ENCODE assay signal across 8 cellular contexts in the genomic region with DNA sequence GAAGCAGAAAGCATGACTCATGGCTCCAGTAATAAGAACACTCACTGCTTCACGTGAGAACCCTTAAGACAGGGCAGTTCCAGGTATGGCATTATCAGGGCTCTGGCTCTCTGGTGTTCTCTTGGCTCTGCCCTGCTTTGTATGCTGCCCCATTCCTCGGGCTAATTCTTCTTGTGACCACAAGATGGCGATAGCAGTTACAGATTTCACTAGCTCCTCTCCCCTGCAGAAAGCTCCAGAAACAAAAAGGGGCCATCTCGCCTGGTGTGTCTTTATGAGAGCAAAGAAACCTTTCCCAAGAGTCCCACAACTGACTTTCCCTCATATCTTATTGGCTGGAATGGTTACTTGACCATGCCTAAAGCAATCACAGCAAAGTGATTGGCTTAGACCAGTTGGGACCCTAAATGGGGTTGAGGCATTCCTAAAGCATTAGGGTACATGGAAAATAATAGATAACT.
A peak's percentile ranks its signal among the peaks of the same experiment; 100 is the strongest.
DNase-seq lines count a peak whose midpoint lies in the region; ATAC-seq and TF ChIP-seq lines count a peak whose summit lies in the region.

No MANE protein-coding gene starts in this region.

- H3K27me3 Mint-ChIP-seq in neural crest cell (ENCODE audit: low read depth): no peaks in the 10 kb centered on the region

- H3K4me3 Mint-ChIP-seq in neural crest cell: no peak overlapping the region

- TF ChIP-seq CTCF in neural crest cell (conservative IDR thresholded peaks at IDR 0.05): peak; percentile 83

- peaks cover 3% of the 10 kb centered on the region for H3K4me1 Mint-ChIP-seq in neural crest cell

- peak; percentile 63 for ATAC-seq in GM19468 (IDR thresholded peaks at IDR 0.05; ENCODE audit: extremely low read depth, unreplicated experiment)
- peak; percentile 86 for ATAC-seq in HG03571 (IDR thresholded peaks at IDR 0.05; ENCODE audit: unreplicated experiment)
- ATAC-seq in HG03097 (IDR thresholded peaks at IDR 0.05; ENCODE audit: low FRiP score, unreplicated experiment): no peak

- DNase-seq in DMS153 treated with DMSO at 0.1 percent for 48 hours (lab: John Stamatoyannopoulos, UW; ENCODE audit: unreplicated experiment) (peak; percentile 45), NCI-H82 treated with DMSO at 0.1 percent for 48 hours (lab: John Stamatoyannopoulos, UW; ENCODE audit: unreplicated experiment) (peak; percentile 56), fibroblast of peridontal ligament (ENCODE audit: extremely low read depth) (peak; percentile 78), neural crest cell (ENCODE audit: low read depth, low spot score) (peak; percentile 34)
- DNase-seq in activated CD8-positive, alpha-beta memory T cell treated with anti-CD3 and anti-CD28 coated beads, Interleukin-2, amount 50 U/mL, for 48 hours: peak; percentile 54

- H3K27ac Mint-ChIP-seq in neural crest cell (ENCODE audit: unreplicated experiment): no peak overlapping the region

- H3K9me3 Mint-ChIP-seq in neural crest cell: no peaks in the 10 kb centered on the region

- peaks cover 6% of the 10 kb centered on the region for H3K36me3 Mint-ChIP-seq in neural crest cell (ENCODE audit: low read depth)
